1 cellular context compared by ENCODE assay signal in genomic region chr13:99863789-99864626, GRCh38.
TF ChIP-seq lines count a peak whose summit lies in the region.

No MANE protein-coding gene starts in this region.

TF ChIP-seq in GM23338, 12 proteins besides CTCF, POLR2A, EP300 and RAD21:
- TF ChIP-seq ZNF462 (CRISPR knock-in tag; IDR thresholded peaks at IDR 0.05) (no peak), ZNF114 (CRISPR knock-in tag; IDR thresholded peaks at IDR 0.05) (no peak)
